In the genomic region with DNA sequence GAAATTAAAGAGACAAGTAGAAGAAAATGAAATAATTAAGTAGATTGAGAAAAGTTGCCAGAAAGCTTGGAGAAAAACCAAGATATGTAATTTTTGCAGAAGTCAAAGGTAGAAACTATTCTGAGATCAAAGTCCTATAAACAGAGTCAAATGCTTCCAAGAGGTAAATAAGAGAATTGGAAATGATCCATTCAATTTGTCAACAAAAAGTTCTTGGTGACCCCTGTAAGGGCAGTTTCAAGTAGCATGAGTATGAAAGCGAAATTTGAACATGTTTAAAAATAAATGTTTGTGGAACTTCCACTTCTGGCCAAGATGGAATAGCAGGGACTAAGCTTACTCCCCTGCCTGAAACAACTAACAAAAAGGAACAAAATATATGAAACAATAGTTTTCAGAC, we compare ENCODE assay signal across 33 cellular contexts.
"Had no signal": no experiment of that assay in that cellular context is flagged by ENCODE, and none has a peak within 500 bp of the region (broad histone marks: within the 10 kb centered on the region; RNA-seq: fewer than 3 reads in every experiment).

No MANE protein-coding gene starts in this region.

- ATAC-seq: activated naive CD4-positive, alpha-beta T cell treated with anti-CD3 and anti-CD28 coated beads, Interleukin-2, amount 50 U/mL, for 72 hours; activated naive CD8-positive, alpha-beta T cell treated with anti-CD3 and anti-CD28 coated beads, Interleukin-2, amount 50 U/mL, for 24 hours; activated T-cell treated with anti-CD3 and anti-CD28 coated beads, Interleukin-2, amount 50 U/mL, for 4 hours; activated T-cell treated with anti-CD3 and anti-CD28 coated beads, Interleukin-2, amount 50 U/mL, for 72 hours; activated T-helper 17 cell treated with anti-CD3 and anti-CD28 coated beads, Interleukin-2, amount 50 U/mL, for 72 hours; body of pancreas had no signal

- H3K27ac ChIP-seq: adrenal gland, ascending aorta, body of pancreas, brain microvascular endothelial cell, breast epithelium, cardiac muscle cell had no signal

- FAIRE-seq: bronchial epithelial cell had no signal

- H3K36me3 ChIP-seq: adrenal gland, ascending aorta, brain microvascular endothelial cell, breast epithelium, cardiac muscle cell had no signal

- DNase-seq: activated effector memory CD4-positive, alpha-beta T cell treated with anti-CD3 and anti-CD28 coated beads, Interleukin-2, amount 50 U/mL, for 16 hours; activated effector memory CD4-positive, alpha-beta T cell treated with Interleukin-2 at 50 U/mL for 16 hours; activated gamma-delta T cell; activated gamma-delta T cell treated with Interleukin-2 at 50 U/mL for 16 hours; activated naive CD4-positive, alpha-beta T cell; activated naive CD4-positive, alpha-beta T cell treated with anti-CD3 and anti-CD28 coated beads for 36 hours; activated naive CD4-positive, alpha-beta T cell treated with anti-CD3 and anti-CD28 coated beads, Interleukin-2, amount 10 ng/mL, durations not matched to agents 7 days and 5 days; activated naive CD4-positive, alpha-beta T cell treated with anti-CD3 and anti-CD28 coated beads, Interleukin-2, amount 50 U/mL, for 16 hours; activated naive CD4-positive, alpha-beta T cell treated with Interleukin-2 at 50 U/mL for 16 hours; activated naive CD8-positive, alpha-beta T cell treated with anti-CD3 and anti-CD28 coated beads for 36 hours; activated naive CD8-positive, alpha-beta T cell treated with anti-CD3 and anti-CD28 coated beads, Interleukin-2, amount 10 ng/mL, durations not matched to agents 7 days and 5 days; activated naive CD8-positive, alpha-beta T cell treated with anti-CD3 and anti-CD28 coated beads, Interleukin-2, amount 50 U/mL, for 24 hours; activated T-cell treated with anti-CD3 and anti-CD28 coated beads, Interleukin-2, amount 50 U/mL, for 1 hour; activated T-cell treated with anti-CD3 and anti-CD28 coated beads, Interleukin-2, amount 50 U/mL, for 24 hours; activated T-cell treated with anti-CD3 and anti-CD28 coated beads, Interleukin-2, amount 50 U/mL, for 4 hours; activated T-cell treated with anti-CD3 and anti-CD28 coated beads, Interleukin-2, amount 50 U/mL, for 48 hours; activated T-cell treated with anti-CD3 and anti-CD28 coated beads, Interleukin-2, amount 50 U/mL, for 72 hours; adrenal gland; amniotic stem cell; amygdala; anterior cingulate cortex; aorta; body of pancreas; brain microvascular endothelial cell; caudate nucleus; central memory CD4-positive, alpha-beta T cell; cerebellar nuclear complex had no signal

- H3K4me3 ChIP-seq: adrenal gland, ascending aorta, body of pancreas, breast epithelium, cardiac muscle cell had no signal

- H3K4me1 ChIP-seq: adrenal gland, ascending aorta, body of pancreas, breast epithelium had no signal

- H3K27me3 ChIP-seq: adrenal gland, ascending aorta, body of pancreas, brain microvascular endothelial cell, cardiac muscle cell had no signal

- H3K9me3 ChIP-seq: adrenal gland, ascending aorta, body of pancreas, breast epithelium had no signal
